12 cellular contexts compared by ENCODE assay signal in genomic region chr15:71760852-71761251, GRCh38. TPM values are rescaled to one million over a fixed set of nuclear protein-coding genes. Genes with fewer than 3 reads are reported as not detected.
DNase-seq lines count a peak whose midpoint lies in the region; ATAC-seq and TF ChIP-seq lines count a peak whose summit lies in the region.
"Had no signal": no experiment of that assay in that cellular context is flagged by ENCODE, and none has a peak within 500 bp of the region (broad histone marks: within the 10 kb centered on the region; RNA-seq: fewer than 3 reads in every experiment).

No MANE protein-coding gene starts in this region.

- no peak for TF ChIP-seq CTCF in HCT116 (IDR thresholded peaks at IDR 0.05 in 2 of 3, conservative IDR thresholded peaks at IDR 0.05 in 1 of 3; ENCODE audit: borderline replicate concordance in 1 of 3, insufficient read depth in 1 of 3, low read depth in 2 of 3, low read length in 2 of 3)
- TF ChIP-seq CTCF in PC-9 (conservative IDR thresholded peaks at IDR 0.05): no peak
- TF ChIP-seq CTCF in lower lobe of right lung (IDR thresholded peaks at IDR 0.05): no peak

- H3K9ac ChIP-seq in HCT116 (ENCODE audit: low read length): no peak overlapping the region
- H3K9ac ChIP-seq: BLaER1, GM23248 had no signal

- peaks cover 26% of the 10 kb centered on the region for H3F3A ChIP-seq in PC-9 (ENCODE audit: insufficient read depth, low read depth)

- H4K20me1 ChIP-seq in HCT116 (ENCODE audit: insufficient read depth) (no peaks in the 10 kb centered on the region), PC-9 (ENCODE audit: insufficient read depth) (no peaks in the 10 kb centered on the region)
- H4K20me1 ChIP-seq: BLaER1 had no signal

- H3K9me3 ChIP-seq in HCT116 (ENCODE audit: control insufficient read depth in 1 of 2, insufficient read depth in 1 of 2, low read depth in 1 of 2, low read length in 2 of 2) (peaks cover 0 to 13% of the 10 kb centered on the region in 2 experiments; a peak in 1 of 4 replicates), PC-9 (ENCODE audit: insufficient read depth, low read depth) (0 out of 2 replicates have a peak, but pooled peaks cover 9% of the 10 kb centered on the region), lower lobe of right lung (peaks cover 14% of the 10 kb centered on the region)

- peaks cover 0 to 8% of the 10 kb centered on the region in 2 experiments; a peak in 1 of 4 replicates for H3K36me3 ChIP-seq in HCT116 (ENCODE audit: control insufficient read depth in 1 of 2, insufficient read depth in 2 of 2, low read length in 2 of 2)
- peaks cover 21% of the 10 kb centered on the region for H3K36me3 ChIP-seq in PC-9 (ENCODE audit: low read depth)
- peaks cover 9% of the 10 kb centered on the region for H3K36me3 ChIP-seq in lower lobe of right lung
- H3K36me3 ChIP-seq: BLaER1 had no signal

- no peaks in the 10 kb centered on the region for H3K27me3 ChIP-seq in HCT116 (ENCODE audit: insufficient read depth, low read length)
- H3K27me3 ChIP-seq in PC-9 (ENCODE audit: insufficient read depth, low read depth): no peaks in the 10 kb centered on the region
- H3K27me3 ChIP-seq in lower lobe of right lung (ENCODE audit: low read depth): no peaks in the 10 kb centered on the region
- H3K27me3 ChIP-seq: BLaER1 had no signal

- H3K79me2 ChIP-seq in HCT116 (ENCODE audit: insufficient read depth, low read length) (no peaks in the 10 kb centered on the region), PC-9 (ENCODE audit: low read depth) (no peaks in the 10 kb centered on the region)

- ATAC-seq in HCT116 (no peak), lower lobe of right lung (no peak)

- DNase-seq in HCT116 (ENCODE audit: low read depth, low spot score) (no peak), PC-9 (no peak), epithelial cell of prostate (ENCODE audit: low read depth, low spot score) (no peak), lower lobe of right lung (no peak)
- DNase-seq in central memory CD4-positive, alpha-beta T cell: no peak
- no peak for DNase-seq in stimulated activated CD4-positive, alpha-beta T cell treated with anti-CD3 and anti-CD28 coated beads, Interleukin-4, amount 100 ng/mL, for 24 hours
- DNase-seq: CD8-positive, alpha-beta memory T cell; DMS 273 treated with DMSO at 0.1 percent for 48 hours; GM23248 had no signal

- H3K4me1 ChIP-seq in HCT116 (ENCODE audit: control insufficient read depth in 1 of 2, insufficient read depth in 2 of 2, low read length in 2 of 2) (peaks cover 12 to 17% of the 10 kb centered on the region in 2 experiments), PC-9 (replicated peaks; ENCODE audit: insufficient read depth) (peaks cover 17% of the 10 kb centered on the region), lower lobe of right lung (no peaks in the 10 kb centered on the region)

- CTCF ChIA-PET in HCT116 (lab: Charles Lee): interaction anchor here (1.6 kb wide), 1 partner anchor 8 kb away, joined by 9 read pairs; no protein-coding TSS in a partner anchor
- CTCF ChIA-PET in PC-9 (lab: Charles Lee): interaction anchor here (0.9 to 1.0 kb wide), 2 partner anchors 8 to 17 kb away, joined by 4 to 9 read pairs; no protein-coding TSS in a partner anchor

- no peak for TF ChIP-seq POLR2A in HCT116 (IDR thresholded peaks at IDR 0.05; ENCODE audit: borderline replicate concordance, extremely low read depth, insufficient read depth, insufficient read length)

- H2AFZ ChIP-seq in HCT116 (ENCODE audit: low read depth, low read length, poor library complexity, severe bottlenecking): no peak overlapping the region
- H2AFZ ChIP-seq in PC-9: no peak overlapping the region
- H2AFZ ChIP-seq: GM23248 had no signal

- TF ChIP-seq RAD21 in HCT116 (IDR thresholded peaks at IDR 0.05; ENCODE audit: low read depth): no peak

- H3K27ac ChIP-seq in HCT116 (ENCODE audit: low read depth, low read length) (no peak overlapping the region; the same call in 1 of the 2 replicates), PC-9 (peak overlapping the region; percentile 76), epithelial cell of prostate (peak overlapping the region; percentile 65), lower lobe of right lung (no peak overlapping the region)
- H3K27ac ChIP-seq: BLaER1 had no signal

- POLR2A ChIA-PET in HCT116 (lab: Charles Lee): interaction anchor here (1.5 kb wide), 1 partner anchor 8 kb away, joined by 4 read pairs; no protein-coding TSS in a partner anchor
- POLR2A ChIA-PET in PC-9 (lab: Charles Lee; ENCODE audit: unreplicated experiment): interaction anchor here (0.6 kb wide), 1 partner anchor 188 kb away, joined by 3 read pairs; no protein-coding TSS in a partner anchor

- no peak overlapping the region for H3K4me3 ChIP-seq in HCT116 (replicated peaks in 1 of 2; ENCODE audit: low read depth in 1 of 2, low read length in 2 of 2)
- no peak overlapping the region for H3K4me3 ChIP-seq in PC-9
- no peak overlapping the region for H3K4me3 ChIP-seq in lower lobe of right lung
- H3K4me3 ChIP-seq: BLaER1, GM23248 had no signal

- BruUV-seq in HCT116 (replicated peaks; lab: Mats Ljungman, UMichigan): no TSS peak
- BruUV-seq in PC-9 (replicated peaks; lab: Mats Ljungman, UMichigan): no TSS peak

- peak overlapping the region; percentile 48; the same call in 1 of the 2 replicates for H3K4me2 ChIP-seq in HCT116 (ENCODE audit: low read length)
- no peak overlapping the region; the same call in 1 of the 2 replicates for H3K4me2 ChIP-seq in PC-9
- H3K4me2 ChIP-seq: BLaER1 had no signal

- RAD21 ChIA-PET in HCT116 (lab: Charles Lee; ENCODE audit: low non-redundant PET in 1 of 2, low total read pairs in 2 of 2, uncharacterized antibody in 2 of 2, unreplicated experiment in 2 of 2): no interaction called here

- no peaks in the 10 kb centered on the region for H3K9me2 ChIP-seq in HCT116 (ENCODE audit: insufficient read depth)
- H3K9me2 ChIP-seq in PC-9 (ENCODE audit: insufficient read depth): no peaks in the 10 kb centered on the region

- intact Hi-C loops in HCT116 (cut with micrococcal nuclease): no loop called here
- intact Hi-C loops in PC-9 (cut with micrococcal nuclease; ENCODE audit: unreplicated experiment): loop anchor here (1.0 kb wide), 1 partner anchor 14 kb away; no protein-coding TSS in a partner anchor
- intact Hi-C loops in lower lobe of right lung (cut with DNase I): no loop called here

TF ChIP-seq in HCT116, 20 proteins besides CTCF, POLR2A, EP300 and RAD21:
- TF ChIP-seq ZNF274 (IDR thresholded peaks at IDR 0.05; ENCODE audit: low read depth, low read length) (no peak), JUND (IDR thresholded peaks at IDR 0.05) (no peak), CEBPB (IDR thresholded peaks at IDR 0.05; ENCODE audit: low read depth) (no peak), ZBTB33 (IDR thresholded peaks at IDR 0.05; ENCODE audit: extremely low read depth, insufficient replicate concordance, low read length) (no peak), EGR1 (IDR thresholded peaks at IDR 0.05; ENCODE audit: low read depth) (no peak), SP1 (IDR thresholded peaks at IDR 0.05; ENCODE audit: low read depth) (no peak), FOSL1 (IDR thresholded peaks at IDR 0.05; ENCODE audit: low read depth) (no peak), POLR2AphosphoS5 (IDR thresholded peaks at IDR 0.05; ENCODE audit: low read depth, low read length) (no peak), ATF3 (IDR thresholded peaks at IDR 0.05) (no peak), EZH2 (IDR thresholded peaks at IDR 0.05) (no peak), CBX3 (IDR thresholded peaks at IDR 0.05; ENCODE audit: low read depth) (no peak)

RNA-seq across cellular contexts. Expression of gene NR2E3, which starts 49.5 kb away (rescaled TPM):
- 0.59 TPM for total RNA-seq in HCT116 (2021; ENCODE audit: unreplicated experiment)
- 0.14 and 1.00 TPM in 2 replicates for polyA plus RNA-seq in HCT116 (2012)
- 1.5 and 2.1 TPM in 2 replicates for total RNA-seq in PC-9 (2021)
- not detected for total RNA-seq in lower lobe of right lung
- total RNA-seq: A673; CD8-positive, alpha-beta memory T cell; Daoy; GM23248 had no signal
- polyA plus RNA-seq: CD8-positive, alpha-beta memory T cell had no signal

Comparison
In these comparisons a context has a peak if more than half of its experiments do, and no peak if none do; other contexts are left out.
1. H3K27ac ChIP-seq: peak in PC-9 (single experiment) and epithelial cell of prostate (single experiment); none in HCT116 (single experiment) and lower lobe of right lung (single experiment).